In genomic region chr4:6917445-6918241, GRCh38 we compare ENCODE assay signal across 8 cellular contexts. TPM values are rescaled to one million over a fixed set of nuclear protein-coding genes. Genes with fewer than 3 reads are reported as not detected.
DNase-seq lines count a peak whose midpoint lies in the region; ATAC-seq and TF ChIP-seq lines count a peak whose summit lies in the region.

No MANE protein-coding gene starts in this region.

- peak overlapping the region; percentile 87 for H3K27ac ChIP-seq in SJCRH30
- peak overlapping the region; percentile 53 for H3K27ac ChIP-seq in caudate nucleus (ENCODE audit: low read depth, low read length)
- peak overlapping the region; percentile 46 to 76 (median 58) for H3K27ac ChIP-seq in right lobe of liver

- H3K4me1 ChIP-seq in SJCRH30, result peaks cover 28% of the 10 kb centered on the region
- H3K4me1 ChIP-seq in right lobe of liver, result peaks cover 2 to 70% (median 24%) of the 10 kb centered on the region in 4 donors

- H3K36me3 ChIP-seq in SJCRH30 (no peaks in the 10 kb centered on the region), right lobe of liver (no peaks in the 10 kb centered on the region)

- ATAC-seq in GM21381 (IDR thresholded peaks at IDR 0.05; ENCODE audit: unreplicated experiment), result peak; percentile 64
- peak; percentile 76 to 82 (median 80) for ATAC-seq in right lobe of liver

- TF ChIP-seq CTCF in right lobe of liver (IDR thresholded peaks at IDR 0.05), result peak; percentile 45 to 63 (median 55)

- no peaks in the 10 kb centered on the region for H3K27me3 ChIP-seq in SJCRH30
- H3K27me3 ChIP-seq in right lobe of liver, result no peaks in the 10 kb centered on the region

- DNase-seq in COLO668 (lab: John Stamatoyannopoulos, UW; ENCODE audit: unreplicated experiment), result peak; percentile 94
- DNase-seq in KG1 (lab: John Stamatoyannopoulos, UW), result peak; percentile 83
- peak; percentile 87 to 92 for DNase-seq in SJCRH30
- DNase-seq in caudate nucleus (lab: John Stamatoyannopoulos, UW), result peak in 6 of 61 donors; percentile 27 to 56 (median 50)
- peak; percentile 81 to 91 (median 87) for DNase-seq in right lobe of liver
- peak; percentile 14 for DNase-seq in superior temporal gyrus (ENCODE audit: extremely low spot score)
- DNase-seq in HPDE6-E6E7 (ENCODE audit: extremely low spot score), result no peak

- H3K4me3 ChIP-seq in SJCRH30 (peak overlapping the region; percentile 39), right lobe of liver (no peak overlapping the region)

- no peaks in the 10 kb centered on the region for H3K9me3 ChIP-seq in SJCRH30 (replicated peaks)
- H3K9me3 ChIP-seq in right lobe of liver, result no peaks in the 10 kb centered on the region

- peak; percentile 34 for TF ChIP-seq POLR2A in right lobe of liver (IDR thresholded peaks at IDR 0.05)

- intact Hi-C loops in right lobe of liver (cut with DNase I), result no loop called here

- WGBS in right lobe of liver (ENCODE audit: insufficient coverage, low coverage, low lambda C conversion rate, missing lambda C conversion rate), result 14% methylated on average over 16 of the region's 18 CpGs

RNA-seq across cellular contexts. Expression of gene TBC1D14, which starts 8.0 kb away (rescaled TPM):
- 54.5 and 58.0 TPM in 2 replicates for total RNA-seq in SJCRH30 (2014; rRNA removed; shearing (Covaris generic))
- 10 to 100 TPM; 14.1 to 34.8 (median 30.6) TPM for total RNA-seq in right lobe of liver
